31 cellular contexts compared by ENCODE assay signal in the genomic region with DNA sequence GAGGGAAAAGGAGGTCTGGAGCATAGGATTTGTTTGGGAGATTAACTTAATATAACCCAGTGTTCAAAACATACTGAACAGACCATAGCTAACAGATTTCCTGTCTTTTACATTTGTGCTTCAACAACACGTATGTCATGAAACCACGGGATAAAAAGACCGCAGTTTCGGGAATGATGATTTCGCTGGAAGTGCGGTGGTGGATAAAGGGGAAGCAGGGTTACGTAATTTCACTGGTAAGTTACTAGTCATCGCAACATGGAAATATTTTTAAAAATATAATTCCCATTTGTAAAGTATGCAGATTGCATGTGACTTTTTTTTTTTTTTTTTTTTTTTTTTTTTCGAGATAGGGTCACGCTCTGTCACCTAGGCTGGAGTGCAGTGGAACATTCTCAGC.
"Had no signal": no experiment of that assay in that cellular context is flagged by ENCODE, and none has a peak within 500 bp of the region (broad histone marks: within the 10 kb centered on the region; RNA-seq: fewer than 3 reads in every experiment).

No MANE protein-coding gene starts in this region.

- H3K9me3 ChIP-seq: body of pancreas, breast epithelium, Peyer's patch, SJSA1, SK-N-SH had no signal

- H3K4me1 ChIP-seq: breast epithelium, Peyer's patch, SJSA1 had no signal

- H3K27me3 ChIP-seq: body of pancreas, breast epithelium, Peyer's patch had no signal

- H3K9ac ChIP-seq: SK-N-SH had no signal

- H3K4me3 ChIP-seq: body of pancreas, breast epithelium, Peyer's patch, SJSA1 had no signal

- H3K4me2 ChIP-seq: SK-N-SH had no signal

- H3K36me3 ChIP-seq: breast epithelium, Peyer's patch, SJSA1 had no signal

- H3K4me3 Mint-ChIP-seq: activated CD8-positive, alpha-beta T cell treated with anti-CD3 and anti-CD28 coated beads, Interleukin-2, amount 10 ng/mL, durations not matched to agents 7 days and 5 days; activated naive CD4-positive, alpha-beta T cell treated with anti-CD3 and anti-CD28 coated beads, Interleukin-2, amount 50 U/mL, for 24 hours; activated naive CD8-positive, alpha-beta T cell treated with anti-CD3 and anti-CD28 coated beads, Interleukin-2, amount 10 ng/mL, durations not matched to agents 7 days and 5 days; activated T-cell treated with anti-CD3 and anti-CD28 coated beads, Interleukin-2, amount 50 U/mL, for 24 hours; T-helper 1 cell treated with Interleukin-12 subunit alpha and Interleukin-12 subunit beta and Interleukin-4 antibody, amounts not matched to agents 30 μg/mL and 1 μg/mL, for 36 hours; T-helper 2 cell treated with Interferon-gamma antibody and Interleukin-4, amounts not matched to agents 5 μg/mL and 100 μg/mL, for 36 hours had no signal

- DNase-seq: activated CD4-positive, alpha-beta T cell treated with anti-CD3 and anti-CD28 coated beads for 1 hour; activated CD4-positive, alpha-beta T cell treated with anti-CD3 and anti-CD28 coated beads for 48 hours; activated CD4-positive, alpha-beta T cell treated with anti-CD3 and anti-CD28 coated beads, Interleukin-2, amount 50 U/mL, for 48 hours; activated CD4-positive, CD25-positive, alpha-beta regulatory T cell; activated CD8-positive, alpha-beta T cell treated with anti-CD3 and anti-CD28 coated beads, Interleukin-2, amount 10 ng/mL, durations not matched to agents 7 days and 5 days; activated gamma-delta T cell; activated naive CD4-positive, alpha-beta T cell treated with Interleukin-2 at 50 U/mL for 16 hours; activated naive CD8-positive, alpha-beta T cell treated with anti-CD3 and anti-CD28 coated beads, Interleukin-2, amount 10 ng/mL, durations not matched to agents 7 days and 5 days; activated T-cell treated with anti-CD3 and anti-CD28 coated beads, Interleukin-2, amount 50 U/mL, for 24 hours; body of pancreas; Karpas-422; NCI-H1436 treated with DMSO at 0.1 percent for 48 hours; NCI-H1694 treated with DMSO at 0.1 percent for 48 hours; NCI-H2029; NCI-H345; NCI-H524 treated with DMSO at 0.1 percent for 48 hours; NCI-H748 treated with DMSO at 0.1 percent for 48 hours; NK-92 treated with Interleukin-12 subunit alpha and Interleukin-12 subunit beta, amount 100 ng/mL, for 24 hours; PC-3; Peyer's patch; RPMI8226; SHP77 treated with DMSO at 0.1 percent for 48 hours; SK-N-SH had no signal

- H3K27ac Mint-ChIP-seq: activated CD8-positive, alpha-beta T cell treated with anti-CD3 and anti-CD28 coated beads, Interleukin-2, amount 10 ng/mL, durations not matched to agents 7 days and 5 days; activated naive CD4-positive, alpha-beta T cell treated with anti-CD3 and anti-CD28 coated beads, Interleukin-2, amount 50 U/mL, for 24 hours; activated naive CD8-positive, alpha-beta T cell treated with anti-CD3 and anti-CD28 coated beads, Interleukin-2, amount 10 ng/mL, durations not matched to agents 7 days and 5 days; activated T-cell treated with anti-CD3 and anti-CD28 coated beads, Interleukin-2, amount 50 U/mL, for 24 hours; activated T-helper 2 cell treated with anti-CD3 and anti-CD28 coated beads, Interferon-gamma antibody, Interleukin-2, Interleukin-4, amounts not matched to agents 10 μg/mL and 5 μg/mL and 100 μg/mL, durations not matched to agents 14 hours and 24 hours and 36 hours; T-helper 1 cell treated with Interleukin-12 subunit alpha and Interleukin-12 subunit beta and Interleukin-4 antibody, amounts not matched to agents 30 μg/mL and 1 μg/mL, for 36 hours; T-helper 2 cell treated with Interferon-gamma antibody and Interleukin-4, amounts not matched to agents 5 μg/mL and 100 μg/mL, for 36 hours had no signal

- H3K9me3 Mint-ChIP-seq: activated naive CD4-positive, alpha-beta T cell treated with anti-CD3 and anti-CD28 coated beads, Interleukin-2, amount 50 U/mL, for 24 hours; activated naive CD8-positive, alpha-beta T cell treated with anti-CD3 and anti-CD28 coated beads, Interleukin-2, amount 10 ng/mL, durations not matched to agents 7 days and 5 days; activated T-cell treated with anti-CD3 and anti-CD28 coated beads, Interleukin-2, amount 50 U/mL, for 24 hours; activated T-helper 2 cell treated with anti-CD3 and anti-CD28 coated beads, Interferon-gamma antibody, Interleukin-2, Interleukin-4, amounts not matched to agents 10 μg/mL and 5 μg/mL and 100 μg/mL, durations not matched to agents 14 hours and 24 hours and 36 hours; T-helper 1 cell treated with Interleukin-12 subunit alpha and Interleukin-12 subunit beta and Interleukin-4 antibody, amounts not matched to agents 30 μg/mL and 1 μg/mL, for 36 hours; T-helper 2 cell treated with Interferon-gamma antibody and Interleukin-4, amounts not matched to agents 5 μg/mL and 100 μg/mL, for 36 hours had no signal

- ATAC-seq: activated CD8-positive, alpha-beta T cell treated with anti-CD3 and anti-CD28 coated beads, Interleukin-2, amount 10 ng/mL, durations not matched to agents 7 days and 5 days; body of pancreas; PC-3 had no signal

- H3K27ac ChIP-seq: body of pancreas, breast epithelium, Peyer's patch, SJSA1, VCaP had no signal

- FAIRE-seq: astrocyte had no signal

- H3K36me3 Mint-ChIP-seq: activated naive CD4-positive, alpha-beta T cell treated with anti-CD3 and anti-CD28 coated beads, Interleukin-2, amount 50 U/mL, for 24 hours; activated naive CD8-positive, alpha-beta T cell treated with anti-CD3 and anti-CD28 coated beads, Interleukin-2, amount 10 ng/mL, durations not matched to agents 7 days and 5 days had no signal
